Comparison of ENCODE assay signal across 17 cellular contexts in the genomic region with DNA sequence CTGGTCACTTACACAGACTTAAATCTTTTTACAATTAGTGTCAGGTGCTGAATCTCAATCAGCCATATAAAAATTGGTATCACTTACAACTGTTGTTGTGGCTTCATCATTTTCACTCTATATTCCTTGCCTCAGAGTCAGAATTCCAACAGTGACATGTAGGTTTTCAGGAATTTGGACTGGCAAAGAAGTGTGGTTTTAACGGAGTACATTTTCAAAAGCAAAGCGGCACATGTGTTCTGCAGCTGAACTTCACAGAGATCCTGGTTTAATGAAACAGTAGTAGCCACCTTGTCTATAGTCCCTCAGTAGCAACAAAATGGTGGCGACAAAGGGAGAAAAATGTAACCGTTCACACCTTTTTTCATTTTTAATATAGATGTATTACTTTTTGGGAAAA.
DNase-seq lines count a peak whose midpoint lies in the region; ATAC-seq and TF ChIP-seq lines count a peak whose summit lies in the region.
"Had no signal": no experiment of that assay in that cellular context is flagged by ENCODE, and none has a peak within 500 bp of the region (broad histone marks: within the 10 kb centered on the region; RNA-seq: fewer than 3 reads in every experiment).

No MANE protein-coding gene starts in this region.

- TF ChIP-seq CTCF in BJ (IDR thresholded peaks at IDR 0.05; ENCODE audit: insufficient read depth, low read depth, low read length) (no peak), HFF-Myc (IDR thresholded peaks at IDR 0.05; ENCODE audit: low read depth, low read length, missing control alignments) (no peak), astrocyte of the spinal cord (IDR thresholded peaks at IDR 0.05; ENCODE audit: low read depth, low read length) (no peak), adrenal gland (IDR thresholded peaks at IDR 0.05) (no peak)

- H3K27me3 ChIP-seq in BJ (ENCODE audit: control insufficient read depth, insufficient read depth, low read length) (no peaks in the 10 kb centered on the region), adrenal gland (no peaks in the 10 kb centered on the region)
- H3K27me3 ChIP-seq: SJSA1 had no signal

- no peak for ATAC-seq in Right ventricle myocardium inferior
- ATAC-seq: PC-3 had no signal

- DNase-seq in BJ (ENCODE audit: low read depth) (peak; percentile 32), HFF-Myc (ENCODE audit: extremely low read depth, low read depth) (peak; percentile 56), astrocyte of the spinal cord (ENCODE audit: low read depth, low spot score) (peak; percentile 29), skeletal muscle cell (ENCODE audit: low read depth) (peak; percentile 19), adrenal gland (no peak), caudate nucleus (lab: John Stamatoyannopoulos, UW) (no peak), Right ventricle myocardium inferior (ENCODE audit: missing footprints) (no peak)
- DNase-seq: CD4-positive, alpha-beta T cell; DMS53; KBM-7; NCI-H1436 treated with DMSO at 0.1 percent for 48 hours; NCI-H2029 treated with DMSO at 0.1 percent for 48 hours; NCI-H510A treated with DMSO at 0.1 percent for 48 hours; NCI-H82; PC-3 had no signal

- CTCF ChIA-PET in BJ (lab: Yijun Ruan, JAX), result interaction anchor here (1.0 to 1.3 kb wide), 2 partner anchors 9 to 488 kb away, joined by 3 to 5 read pairs; no protein-coding TSS in a partner anchor

- 85 to 93% (median 86%) methylated on average over 4 of the region's 4 CpGs for WGBS in adrenal gland, 4 donors

- POLR2A ChIA-PET in BJ (lab: Charles Lee), result no interaction called here

- H3K4me3 ChIP-seq in BJ (ENCODE audit: low read depth, low read length), result no peak overlapping the region
- no peak overlapping the region for H3K4me3 ChIP-seq in HFF-Myc (replicated peaks; ENCODE audit: low read depth, low read length)
- H3K4me3 ChIP-seq in astrocyte of the spinal cord (ENCODE audit: low read depth, low read length), result no peak overlapping the region
- H3K4me3 ChIP-seq in skeletal muscle cell (ENCODE audit: low read depth, low read length), result no peak overlapping the region
- H3K4me3 ChIP-seq in adrenal gland, result no peak overlapping the region
- H3K4me3 ChIP-seq: GM12878, SJSA1 had no signal

- in situ Hi-C loops in astrocyte of the spinal cord (cut with HindIII; ENCODE audit: low sequenced_read_pairs), result no loop called here

- no peaks in the 10 kb centered on the region for H3K36me3 ChIP-seq in BJ (ENCODE audit: control insufficient read depth, insufficient read depth, low read length)
- H3K36me3 ChIP-seq in adrenal gland (replicated peaks in 1 of 2), result no peaks in the 10 kb centered on the region
- H3K36me3 ChIP-seq: SJSA1 had no signal

- no peak for TF ChIP-seq POLR2A in adrenal gland (IDR thresholded peaks at IDR 0.05)

- no peaks in the 10 kb centered on the region for H3K9me3 ChIP-seq in adrenal gland (replicated peaks in 1 of 3)
- H3K9me3 ChIP-seq: SJSA1 had no signal

- H3K27ac ChIP-seq in adrenal gland, result no peak overlapping the region
- no peak overlapping the region for H3K27ac ChIP-seq in caudate nucleus (ENCODE audit: low read depth, low read length)
- H3K27ac ChIP-seq: SJSA1 had no signal

- intact Hi-C loops in adrenal gland (cut with DNase I), result no loop called here
- intact Hi-C loops in Right ventricle myocardium inferior (cut with DNase I), result no loop called here

- H3K4me1 ChIP-seq in adrenal gland (replicated peaks in 1 of 2), result no peaks in the 10 kb centered on the region
- H3K4me1 ChIP-seq: SJSA1 had no signal

Comparison
In these comparisons a context has a peak if more than half of its experiments do, and no peak if none do; other contexts are left out.
1. DNase-seq: peak in BJ (single experiment), HFF-Myc (single experiment), astrocyte of the spinal cord (single experiment) and skeletal muscle cell (single experiment); none in adrenal gland (0 of 7), caudate nucleus (0 of 61) and Right ventricle myocardium inferior (single experiment).